In genomic region chr9:136143215-136144001, GRCh38 we compare ENCODE assay signal across 10 cellular contexts. TPM values are rescaled to one million over a fixed set of nuclear protein-coding genes. Genes with fewer than 3 reads are reported as not detected.
DNase-seq lines count a peak whose midpoint lies in the region; ATAC-seq and TF ChIP-seq lines count a peak whose summit lies in the region.
"Had no signal": no experiment of that assay in that cellular context is flagged by ENCODE, and none has a peak within 500 bp of the region (broad histone marks: within the 10 kb centered on the region; RNA-seq: fewer than 3 reads in every experiment).

No MANE protein-coding gene starts in this region.

- no peaks in the 10 kb centered on the region for H3K27me3 ChIP-seq in BLaER1 treated with 17β-estradiol and CSF1 and Interleukin-3, amounts not matched to agents 10 nM and 100 nM
- peaks cover 78% of the 10 kb centered on the region for H3K27me3 ChIP-seq in left ventricle myocardium inferior (ENCODE audit: low read depth)

- no peak overlapping the region for H3K27ac ChIP-seq in BLaER1 treated with 17β-estradiol and CSF1 and Interleukin-3, amounts not matched to agents 10 nM and 100 nM
- H3K27ac ChIP-seq in RWPE1 (no peak overlapping the region), left ventricle myocardium inferior (replicated peaks) (no peak overlapping the region)

- peaks cover 0 to 60% (median 44%) of the 10 kb centered on the region in 10 experiments; a peak in 16 of 20 replicates for H3K4me1 ChIP-seq in BLaER1 treated with 17β-estradiol and CSF1 and Interleukin-3, amounts not matched to agents 10 nM and 100 nM
- no peaks in the 10 kb centered on the region for H3K4me1 ChIP-seq in left ventricle myocardium inferior

- H3K9ac ChIP-seq in BLaER1 treated with 17β-estradiol and CSF1 and Interleukin-3, amounts not matched to agents 10 nM and 100 nM: peak overlapping the region in 4 of 11 experiments; percentile 2 to 41 (median 24); a peak in 3 of 22 replicates

- H3K27ac Mint-ChIP-seq in activated naive CD8-positive, alpha-beta T cell treated with anti-CD3 and anti-CD28 coated beads for 36 hours: no peak overlapping the region

- no peaks in the 10 kb centered on the region for H3K36me3 ChIP-seq in BLaER1 treated with 17β-estradiol and CSF1 and Interleukin-3, amounts not matched to agents 10 nM and 100 nM
- H3K36me3 ChIP-seq in left ventricle myocardium inferior: no peaks in the 10 kb centered on the region

- H3K4me3 ChIP-seq in BLaER1 treated with 17β-estradiol and CSF1 and Interleukin-3, amounts not matched to agents 10 nM and 100 nM: no peak overlapping the region
- no peak overlapping the region for H3K4me3 ChIP-seq in left ventricle myocardium inferior

- TF ChIP-seq CTCF in GM20000 (IDR thresholded peaks at IDR 0.05; ENCODE audit: extremely low read depth, missing control alignments) (peak; percentile 8), RWPE1 (conservative IDR thresholded peaks at IDR 0.05; ENCODE audit: low read depth) (peak; percentile 48), left ventricle myocardium inferior (IDR thresholded peaks at IDR 0.05; ENCODE audit: borderline replicate concordance) (peak; percentile 56)

- H3K9me3 Mint-ChIP-seq in activated naive CD8-positive, alpha-beta T cell treated with anti-CD3 and anti-CD28 coated beads for 36 hours: no peaks in the 10 kb centered on the region

- no peak for DNase-seq in GM20000 (ENCODE audit: low spot score)
- DNase-seq in RWPE1 (ENCODE audit: low spot score): no peak
- no peak for DNase-seq in left ventricle myocardium inferior
- no peak for DNase-seq in NCI-H2196 (lab: John Stamatoyannopoulos, UW; ENCODE audit: unreplicated experiment)
- DNase-seq in activated naive CD8-positive, alpha-beta T cell treated with anti-CD3 and anti-CD28 coated beads for 36 hours: no peak
- DNase-seq in NCI-H226: no peak
- DNase-seq: activated naive CD4-positive, alpha-beta T cell treated with anti-CD3 and anti-CD28 coated beads, Interleukin-2, amount 50 U/mL, for 16 hours; MV-4-11 had no signal

- H3K4me2 ChIP-seq in BLaER1 treated with 17β-estradiol and CSF1 and Interleukin-3, amounts not matched to agents 10 nM and 100 nM: peak overlapping the region in 9 of 11 experiments; percentile 31 to 78 (median 64); a peak in 19 of 22 replicates

- H3K9me3 ChIP-seq in BLaER1 treated with 17β-estradiol and CSF1 and Interleukin-3, amounts not matched to agents 10 nM and 100 nM (replicated peaks in 1 of 11): no peaks in the 10 kb centered on the region
- H3K9me3 ChIP-seq in left ventricle myocardium inferior (replicated peaks): no peaks in the 10 kb centered on the region

- no peaks in the 10 kb centered on the region for H3K4me1 Mint-ChIP-seq in activated naive CD8-positive, alpha-beta T cell treated with anti-CD3 and anti-CD28 coated beads for 36 hours

- intact Hi-C loops in left ventricle myocardium inferior (cut with micrococcal nuclease): no loop called here

- peaks cover 5% of the 10 kb centered on the region for H3K27me3 Mint-ChIP-seq in activated naive CD8-positive, alpha-beta T cell treated with anti-CD3 and anti-CD28 coated beads for 36 hours

- H3K36me3 Mint-ChIP-seq in activated naive CD8-positive, alpha-beta T cell treated with anti-CD3 and anti-CD28 coated beads for 36 hours: no peaks in the 10 kb centered on the region

- CTCF ChIA-PET in RWPE1 (lab: Yijun Ruan, JAX): interaction anchor here (0.6 to 1.4 kb wide), 6 partner anchors 24 to 345 kb away, joined by 3 to 6 read pairs (median 3); no protein-coding TSS in a partner anchor

- peaks cover 0 to 26% (median 0%) of the 10 kb centered on the region in 11 experiments; a peak in 2 of 22 replicates for H4K20me1 ChIP-seq in BLaER1 treated with 17β-estradiol and CSF1 and Interleukin-3, amounts not matched to agents 10 nM and 100 nM

- ATAC-seq in HG02759 (IDR thresholded peaks at IDR 0.05; ENCODE audit: unreplicated experiment): no peak

- POLR2A ChIA-PET in RWPE1 (lab: Yijun Ruan, JAX; ENCODE audit: low non-redundant PET): no interaction called here

- H3K4me3 Mint-ChIP-seq in activated naive CD8-positive, alpha-beta T cell treated with anti-CD3 and anti-CD28 coated beads for 36 hours: no peak overlapping the region

RNA-seq across cellular contexts. Expression of gene TMEM250, which starts 24.7 kb away (rescaled TPM):
- total RNA-seq in left ventricle myocardium inferior: 15.1 TPM
- 10 to 100 TPM; 27.2 to 28.7 TPM for total RNA-seq in activated naive CD8-positive, alpha-beta T cell treated with anti-CD3 and anti-CD28 coated beads for 36 hours

RNA-seq across cellular contexts. Expression of gene NACC2, which starts 48.3 kb away (rescaled TPM):
- total RNA-seq in left ventricle myocardium inferior: 29.5 TPM
- 1 to 10 TPM; 5.3 to 5.6 TPM for total RNA-seq in activated naive CD8-positive, alpha-beta T cell treated with anti-CD3 and anti-CD28 coated beads for 36 hours
